Comparison of ENCODE assay signal across 8 cellular contexts in the genomic region with DNA sequence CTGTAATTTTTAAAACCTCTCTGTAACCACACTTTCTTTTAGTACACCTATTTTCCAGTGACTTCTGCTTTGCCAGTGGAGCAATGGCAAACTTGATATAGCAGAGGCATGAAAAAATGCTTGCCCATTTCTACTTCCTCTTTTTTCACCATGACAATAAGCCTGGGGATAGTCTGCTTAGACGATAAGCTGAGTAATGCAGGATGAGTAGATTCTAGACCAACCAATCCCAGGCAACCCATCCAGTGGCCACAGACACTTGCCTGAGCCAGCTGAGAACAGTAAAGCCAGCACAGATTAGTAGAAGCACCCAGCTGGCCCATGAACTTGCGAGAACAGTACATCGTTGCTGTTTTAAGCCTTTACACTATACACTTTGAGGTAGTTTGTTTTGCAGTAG. TPM values are rescaled to one million over a fixed set of nuclear protein-coding genes. Genes with fewer than 3 reads are reported as not detected.
A peak's percentile ranks its signal among the peaks of the same experiment; 100 is the strongest.
DNase-seq lines count a peak whose midpoint lies in the region; ATAC-seq and TF ChIP-seq lines count a peak whose summit lies in the region.

No MANE protein-coding gene starts in this region.

- H3K36me3 Mint-ChIP-seq in effector memory CD8-positive, alpha-beta T cell (ENCODE audit: insufficient read depth): no peaks in the 10 kb centered on the region
- no peaks in the 10 kb centered on the region for H3K36me3 Mint-ChIP-seq in CD4-positive, alpha-beta T cell (ENCODE audit: low read depth)

- intact Hi-C loops in CD4-positive, alpha-beta T cell (cut with DNase I, micrococcal nuclease): no loop called here

- H3K27me3 ChIP-seq in CD4-positive, alpha-beta T cell (ENCODE audit: control insufficient read depth, insufficient read depth, low read length): no peaks in the 10 kb centered on the region

- no peak overlapping the region for H3K27ac Mint-ChIP-seq in effector memory CD8-positive, alpha-beta T cell
- H3K27ac Mint-ChIP-seq in CD4-positive, alpha-beta T cell: no peak overlapping the region

- CTCF ChIA-PET in CD4-positive, alpha-beta T cell (lab: Charles Lee): no interaction called here

- no peaks in the 10 kb centered on the region for H3K27me3 Mint-ChIP-seq in effector memory CD8-positive, alpha-beta T cell
- no peaks in the 10 kb centered on the region for H3K27me3 Mint-ChIP-seq in CD4-positive, alpha-beta T cell

- no peak for TF ChIP-seq CTCF in GM13977 (IDR thresholded peaks at IDR 0.05; ENCODE audit: extremely low read depth, insufficient read depth, missing control alignments)
- no peak for TF ChIP-seq CTCF in CD4-positive, alpha-beta T cell (IDR thresholded peaks at IDR 0.05)

- POLR2A ChIA-PET in CD4-positive, alpha-beta T cell (lab: Charles Lee): no interaction called here

- ATAC-seq in GM18867 (IDR thresholded peaks at IDR 0.05; ENCODE audit: unreplicated experiment) (peak; percentile 92), HG02763 (IDR thresholded peaks at IDR 0.05; ENCODE audit: unreplicated experiment) (peak; percentile 83)
- ATAC-seq in effector memory CD8-positive, alpha-beta T cell (replicated peaks): no peak
- ATAC-seq in CD4-positive, alpha-beta T cell (ENCODE audit: poor library complexity): no peak

- H3K4me1 Mint-ChIP-seq in effector memory CD8-positive, alpha-beta T cell (ENCODE audit: low read depth in 2 of 2): no peaks in the 10 kb centered on the region
- no peaks in the 10 kb centered on the region for H3K4me1 Mint-ChIP-seq in CD4-positive, alpha-beta T cell (ENCODE audit: low read depth)

- in situ Hi-C loops in GM13977 (cut with MboI; ENCODE audit: low pct_unique_long_range_greater_than_20kb, low sequenced_read_pairs, unreplicated experiment): no loop called here

- DNase-seq in NCI-H82 treated with DMSO at 0.1 percent for 48 hours (lab: John Stamatoyannopoulos, UW; ENCODE audit: unreplicated experiment): peak; percentile 67
- DNase-seq in iPS-NIHi11 (ENCODE audit: low spot score): peak; percentile 10
- DNase-seq in stimulated activated naive CD4-positive, alpha-beta T cell (lab: John Stamatoyannopoulos, UW): no peak
- no peak for DNase-seq in effector memory CD8-positive, alpha-beta T cell
- DNase-seq in GM13977 (ENCODE audit: low spot score): no peak
- no peak for DNase-seq in CD4-positive, alpha-beta T cell

- H3K4me3 Mint-ChIP-seq in effector memory CD8-positive, alpha-beta T cell: no peak overlapping the region
- H3K4me3 Mint-ChIP-seq in CD4-positive, alpha-beta T cell: no peak overlapping the region

- no peak overlapping the region for H3K27ac ChIP-seq in CD4-positive, alpha-beta T cell (ENCODE audit: low read depth, low read length)

- H3K9me3 ChIP-seq in CD4-positive, alpha-beta T cell (ENCODE audit: control insufficient read depth, low read length): no peaks in the 10 kb centered on the region

- no peaks in the 10 kb centered on the region for H3K9me3 Mint-ChIP-seq in effector memory CD8-positive, alpha-beta T cell
- no peaks in the 10 kb centered on the region for H3K9me3 Mint-ChIP-seq in CD4-positive, alpha-beta T cell

RNA-seq across cellular contexts. Expression of gene DDI1, which starts 37.5 kb away (rescaled TPM):
- not detected for total RNA-seq in CD4-positive, alpha-beta T cell

Comparison
In these comparisons a context has a peak if more than half of its experiments do, and no peak if none do; other contexts are left out.
1. ATAC-seq: peak in GM18867 (single experiment) and HG02763 (single experiment); none in effector memory CD8-positive, alpha-beta T cell (single experiment) and CD4-positive, alpha-beta T cell (single experiment).
2. DNase-seq: peak in NCI-H82 treated with DMSO at 0.1 percent for 48 hours (single experiment) and iPS-NIHi11 (single experiment); none in stimulated activated naive CD4-positive, alpha-beta T cell (0 of 6), effector memory CD8-positive, alpha-beta T cell (0 of 3), GM13977 (single experiment) and CD4-positive, alpha-beta T cell (0 of 10).